In genomic region chr9:89698606-89699005, GRCh38 we compare ENCODE assay signal across 27 cellular contexts.
"Had no signal": no experiment of that assay in that cellular context is flagged by ENCODE, and none has a peak within 500 bp of the region (broad histone marks: within the 10 kb centered on the region; RNA-seq: fewer than 3 reads in every experiment).

No MANE protein-coding gene starts in this region.

- H3K9me3 Mint-ChIP-seq: activated T-cell treated with anti-CD3 and anti-CD28 coated beads, Interleukin-2, amount 50 U/mL, for 24 hours; stimulated activated memory B cell treated with anti-CD40 and anti-IgM and Interleukin-4, amounts not matched to agents 10 μg/mL and 1 μg/mL and 100 μg/mL, for 72 hours; type B pancreatic cell had no signal

- ATAC-seq: activated naive CD4-positive, alpha-beta T cell treated with anti-CD3 and anti-CD28 coated beads, Interleukin-2, amount 50 U/mL, for 72 hours; esophagus mucosa; pancreas; stimulated activated memory B cell treated with anti-CD40 and anti-IgM and Interleukin-4, amounts not matched to agents 10 μg/mL and 1 μg/mL and 100 μg/mL, for 72 hours had no signal

- H3K27me3 Mint-ChIP-seq: activated T-cell treated with anti-CD3 and anti-CD28 coated beads, Interleukin-2, amount 50 U/mL, for 24 hours had no signal

- H3K4me2 ChIP-seq: SK-N-SH had no signal

- H3K9ac ChIP-seq: SK-N-SH had no signal

- DNase-seq: activated CD4-positive, alpha-beta T cell treated with anti-CD3 and anti-CD28 coated beads for 4 hours; activated CD4-positive, alpha-beta T cell treated with anti-CD3 and anti-CD28 coated beads, Interleukin-2, amount 50 U/mL, for 48 hours; activated CD4-positive, CD25-positive, alpha-beta regulatory T cell; activated CD8-positive, alpha-beta memory T cell treated with anti-CD3 and anti-CD28 coated beads, Interleukin-2, amount 50 U/mL, for 48 hours; activated naive CD4-positive, alpha-beta T cell; activated T-cell treated with anti-CD3 and anti-CD28 coated beads, Interleukin-2, amount 50 U/mL, for 24 hours; amniotic stem cell; caudate nucleus; cortex of kidney; foreskin fibroblast; kidney glomerular epithelial cell; nucleus accumbens; pancreas; retina; sigmoid colon; SK-N-SH; small intestine; stimulated activated CD4-positive, alpha-beta T cell treated with anti-CD3 and anti-CD28 coated beads, Interleukin-4, amount 100 ng/mL, for 24 hours; SW 1271 had no signal

- H3K9me3 ChIP-seq: pancreas, prostate gland, sigmoid colon, SK-N-SH, thoracic aorta, uterus had no signal

- H3K27ac ChIP-seq: pancreas, prostate gland, sigmoid colon, thoracic aorta, uterus had no signal

- H3K4me3 Mint-ChIP-seq: activated T-cell treated with anti-CD3 and anti-CD28 coated beads, Interleukin-2, amount 50 U/mL, for 24 hours; stimulated activated memory B cell treated with anti-CD40 and anti-IgM and Interleukin-4, amounts not matched to agents 10 μg/mL and 1 μg/mL and 100 μg/mL, for 72 hours; type B pancreatic cell had no signal

- H3K27me3 ChIP-seq: pancreas, sigmoid colon, uterus had no signal

- H3K36me3 ChIP-seq: pancreas, prostate gland, sigmoid colon, thoracic aorta, uterus had no signal

- H3K4me3 ChIP-seq: lung, pancreas, prostate gland, sigmoid colon, thoracic aorta, uterus had no signal

- H3K36me3 Mint-ChIP-seq: stimulated activated memory B cell treated with anti-CD40 and anti-IgM and Interleukin-4, amounts not matched to agents 10 μg/mL and 1 μg/mL and 100 μg/mL, for 72 hours; type B pancreatic cell had no signal

- H3K4me1 ChIP-seq: pancreas, prostate gland, sigmoid colon, uterus had no signal

- H3K27ac Mint-ChIP-seq: activated T-cell treated with anti-CD3 and anti-CD28 coated beads, Interleukin-2, amount 50 U/mL, for 24 hours; type B pancreatic cell had no signal
